ENCODE assay signal across 34 cellular contexts in genomic region chr3:5285439-5285838, GRCh38.
"Had no signal": no experiment of that assay in that cellular context is flagged by ENCODE, and none has a peak within 500 bp of the region (broad histone marks: within the 10 kb centered on the region; RNA-seq: fewer than 3 reads in every experiment).

No MANE protein-coding gene starts in this region.

- H3K27ac ChIP-seq: adrenal gland, ascending aorta, body of pancreas, brain microvascular endothelial cell, breast epithelium, cardiac muscle cell had no signal

- H3K27me3 ChIP-seq: adrenal gland, ascending aorta, body of pancreas, brain microvascular endothelial cell, breast epithelium, cardiac muscle cell had no signal

- ATAC-seq: activated naive CD4-positive, alpha-beta T cell treated with anti-CD3 and anti-CD28 coated beads, Interleukin-2, amount 50 U/mL, for 72 hours; activated naive CD8-positive, alpha-beta T cell treated with anti-CD3 and anti-CD28 coated beads, Interleukin-2, amount 50 U/mL, for 24 hours; activated T-cell treated with anti-CD3 and anti-CD28 coated beads, Interleukin-2, amount 50 U/mL, for 4 hours; activated T-cell treated with anti-CD3 and anti-CD28 coated beads, Interleukin-2, amount 50 U/mL, for 72 hours; activated T-helper 17 cell treated with anti-CD3 and anti-CD28 coated beads, Interleukin-2, amount 50 U/mL, for 72 hours; body of pancreas had no signal

- H3K4me3 ChIP-seq: adrenal gland, ascending aorta, body of pancreas, breast epithelium, cardiac muscle cell had no signal

- DNase-seq: activated effector memory CD4-positive, alpha-beta T cell treated with anti-CD3 and anti-CD28 coated beads, Interleukin-2, amount 50 U/mL, for 16 hours; activated effector memory CD4-positive, alpha-beta T cell treated with Interleukin-2 at 50 U/mL for 16 hours; activated gamma-delta T cell; activated gamma-delta T cell treated with Interleukin-2 at 50 U/mL for 16 hours; activated naive CD4-positive, alpha-beta T cell; activated naive CD4-positive, alpha-beta T cell treated with anti-CD3 and anti-CD28 coated beads for 36 hours; activated naive CD4-positive, alpha-beta T cell treated with anti-CD3 and anti-CD28 coated beads, Interleukin-2, amount 10 ng/mL, durations not matched to agents 7 days and 5 days; activated naive CD4-positive, alpha-beta T cell treated with Interleukin-2 at 50 U/mL for 16 hours; activated naive CD8-positive, alpha-beta T cell treated with anti-CD3 and anti-CD28 coated beads for 36 hours; activated naive CD8-positive, alpha-beta T cell treated with anti-CD3 and anti-CD28 coated beads, Interleukin-2, amount 10 ng/mL, durations not matched to agents 7 days and 5 days; activated naive CD8-positive, alpha-beta T cell treated with anti-CD3 and anti-CD28 coated beads, Interleukin-2, amount 50 U/mL, for 24 hours; activated T-cell treated with anti-CD3 and anti-CD28 coated beads for 4 hours; activated T-cell treated with anti-CD3 and anti-CD28 coated beads, Interleukin-2, amount 50 U/mL, for 1 hour; activated T-cell treated with anti-CD3 and anti-CD28 coated beads, Interleukin-2, amount 50 U/mL, for 24 hours; activated T-cell treated with anti-CD3 and anti-CD28 coated beads, Interleukin-2, amount 50 U/mL, for 4 hours; activated T-cell treated with anti-CD3 and anti-CD28 coated beads, Interleukin-2, amount 50 U/mL, for 48 hours; activated T-cell treated with anti-CD3 and anti-CD28 coated beads, Interleukin-2, amount 50 U/mL, for 72 hours; adrenal gland; amniotic stem cell; amygdala; anterior cingulate cortex; aorta; body of pancreas; brain microvascular endothelial cell; caudate nucleus; central memory CD4-positive, alpha-beta T cell; cerebellar nuclear complex had no signal

- H3K4me1 ChIP-seq: adrenal gland, ascending aorta, body of pancreas, breast epithelium had no signal

- FAIRE-seq: astrocyte, bronchial epithelial cell had no signal

- H3K9me3 ChIP-seq: adrenal gland, body of pancreas had no signal

- H3K36me3 ChIP-seq: adrenal gland, ascending aorta, brain microvascular endothelial cell, breast epithelium, cardiac muscle cell had no signal
